In genomic region chr12:108201808-108202207, GRCh38 we compare ENCODE assay signal across 32 cellular contexts.
"Had no signal": no experiment of that assay in that cellular context is flagged by ENCODE, and none has a peak within 500 bp of the region (broad histone marks: within the 10 kb centered on the region; RNA-seq: fewer than 3 reads in every experiment).

No MANE protein-coding gene starts in this region.

- H3K36me3 ChIP-seq: adrenal gland, Peyer's patch, SJSA1 had no signal

- H3K4me1 Mint-ChIP-seq: activated CD4-positive, alpha-beta T cell treated with anti-CD3 and anti-CD28 coated beads for 36 hours; activated CD4-positive, alpha-beta T cell treated with anti-CD3 and anti-CD28 coated beads, Interleukin-2, amount 10 ng/mL, durations not matched to agents 7 days and 5 days; brain; WTC11 had no signal

- DNase-seq: activated CD4-positive, alpha-beta T cell treated with anti-CD3 and anti-CD28 coated beads for 36 hours; activated CD4-positive, alpha-beta T cell treated with anti-CD3 and anti-CD28 coated beads, Interleukin-2, amount 10 ng/mL, durations not matched to agents 7 days and 5 days; activated CD4-positive, alpha-beta T cell treated with anti-CD3 and anti-CD28 coated beads, Interleukin-2, amount 50 U/mL, for 48 hours; activated CD8-positive, alpha-beta T cell treated with anti-CD3 and anti-CD28 coated beads, Interleukin-2, amount 10 ng/mL, durations not matched to agents 7 days and 5 days; activated gamma-delta T cell; activated naive CD4-positive, alpha-beta T cell treated with Interleukin-2 at 50 U/mL for 16 hours; activated T-cell treated with anti-CD3 and anti-CD28 coated beads, Interleukin-2, amount 50 U/mL, for 24 hours; adrenal gland; caudate nucleus; MM.1S; MV-4-11; NCI-H1092; NCI-H1436 treated with DMSO at 0.1 percent for 48 hours; NCI-H1694 treated with DMSO at 0.1 percent for 48 hours; NCI-H2029; NCI-H345; NCI-H526 treated with DMSO at 0.1 percent for 48 hours; NCI-H774; PC-3; Peyer's patch; RPMI8226; SHP77 treated with DMSO at 0.1 percent for 48 hours; SK-N-SH had no signal

- H3K27ac ChIP-seq: adrenal gland, KMS-11, Peyer's patch, SJSA1 had no signal

- H3K36me3 Mint-ChIP-seq: activated naive CD4-positive, alpha-beta T cell treated with anti-CD3 and anti-CD28 coated beads, Interleukin-2, amount 50 U/mL, for 72 hours; brain had no signal

- H3K4me3 Mint-ChIP-seq: activated CD4-positive, alpha-beta T cell treated with anti-CD3 and anti-CD28 coated beads for 36 hours; activated CD4-positive, alpha-beta T cell treated with anti-CD3 and anti-CD28 coated beads, Interleukin-2, amount 10 ng/mL, durations not matched to agents 7 days and 5 days; activated CD8-positive, alpha-beta T cell treated with anti-CD3 and anti-CD28 coated beads, Interleukin-2, amount 10 ng/mL, durations not matched to agents 7 days and 5 days; activated T-cell treated with anti-CD3 and anti-CD28 coated beads, Interleukin-2, amount 50 U/mL, for 24 hours; brain; T-helper 1 cell treated with Interleukin-12 subunit alpha and Interleukin-12 subunit beta and Interleukin-4 antibody, amounts not matched to agents 30 μg/mL and 1 μg/mL, for 36 hours; T-helper 2 cell treated with Interferon-gamma antibody and Interleukin-4, amounts not matched to agents 5 μg/mL and 100 μg/mL, for 36 hours; WTC11 had no signal

- H3K4me3 ChIP-seq: adrenal gland, Peyer's patch, SJSA1 had no signal

- ATAC-seq: activated CD4-positive, alpha-beta T cell treated with anti-CD3 and anti-CD28 coated beads for 36 hours; activated CD4-positive, CD25-positive, alpha-beta regulatory T cell treated with anti-CD3 and anti-CD28 coated beads, Interleukin-2, amount 50 U/mL, for 24 hours; activated CD8-positive, alpha-beta T cell treated with anti-CD3 and anti-CD28 coated beads, Interleukin-2, amount 10 ng/mL, durations not matched to agents 7 days and 5 days; activated naive CD4-positive, alpha-beta T cell treated with anti-CD3 and anti-CD28 coated beads, Interleukin-2, amount 50 U/mL, for 72 hours; PC-3; WTC11 had no signal

- H3K9me3 ChIP-seq: adrenal gland, Peyer's patch, SJSA1, SK-N-SH had no signal

- H3K27ac Mint-ChIP-seq: activated CD4-positive, alpha-beta T cell treated with anti-CD3 and anti-CD28 coated beads for 36 hours; activated CD4-positive, alpha-beta T cell treated with anti-CD3 and anti-CD28 coated beads, Interleukin-2, amount 10 ng/mL, durations not matched to agents 7 days and 5 days; activated CD8-positive, alpha-beta T cell treated with anti-CD3 and anti-CD28 coated beads, Interleukin-2, amount 10 ng/mL, durations not matched to agents 7 days and 5 days; activated naive CD4-positive, alpha-beta T cell treated with anti-CD3 and anti-CD28 coated beads, Interleukin-2, amount 50 U/mL, for 72 hours; activated T-cell treated with anti-CD3 and anti-CD28 coated beads, Interleukin-2, amount 50 U/mL, for 24 hours; activated T-helper 2 cell treated with anti-CD3 and anti-CD28 coated beads, Interferon-gamma antibody, Interleukin-2, Interleukin-4, amounts not matched to agents 10 μg/mL and 5 μg/mL and 100 μg/mL, durations not matched to agents 14 hours and 24 hours and 36 hours; brain; T-helper 1 cell treated with Interleukin-12 subunit alpha and Interleukin-12 subunit beta and Interleukin-4 antibody, amounts not matched to agents 30 μg/mL and 1 μg/mL, for 36 hours; T-helper 2 cell treated with Interferon-gamma antibody and Interleukin-4, amounts not matched to agents 5 μg/mL and 100 μg/mL, for 36 hours; WTC11 had no signal

- H3K27me3 ChIP-seq: adrenal gland, Peyer's patch, SJSA1 had no signal

- H3K4me1 ChIP-seq: adrenal gland, Peyer's patch, SJSA1 had no signal

- H3K9me3 Mint-ChIP-seq: activated naive CD4-positive, alpha-beta T cell treated with anti-CD3 and anti-CD28 coated beads, Interleukin-2, amount 50 U/mL, for 72 hours; activated T-cell treated with anti-CD3 and anti-CD28 coated beads, Interleukin-2, amount 50 U/mL, for 24 hours; activated T-helper 2 cell treated with anti-CD3 and anti-CD28 coated beads, Interferon-gamma antibody, Interleukin-2, Interleukin-4, amounts not matched to agents 10 μg/mL and 5 μg/mL and 100 μg/mL, durations not matched to agents 14 hours and 24 hours and 36 hours; T-helper 1 cell treated with Interleukin-12 subunit alpha and Interleukin-12 subunit beta and Interleukin-4 antibody, amounts not matched to agents 30 μg/mL and 1 μg/mL, for 36 hours; T-helper 2 cell treated with Interferon-gamma antibody and Interleukin-4, amounts not matched to agents 5 μg/mL and 100 μg/mL, for 36 hours had no signal
